Comparison of ENCODE assay signal across 8 cellular contexts in the genomic region with DNA sequence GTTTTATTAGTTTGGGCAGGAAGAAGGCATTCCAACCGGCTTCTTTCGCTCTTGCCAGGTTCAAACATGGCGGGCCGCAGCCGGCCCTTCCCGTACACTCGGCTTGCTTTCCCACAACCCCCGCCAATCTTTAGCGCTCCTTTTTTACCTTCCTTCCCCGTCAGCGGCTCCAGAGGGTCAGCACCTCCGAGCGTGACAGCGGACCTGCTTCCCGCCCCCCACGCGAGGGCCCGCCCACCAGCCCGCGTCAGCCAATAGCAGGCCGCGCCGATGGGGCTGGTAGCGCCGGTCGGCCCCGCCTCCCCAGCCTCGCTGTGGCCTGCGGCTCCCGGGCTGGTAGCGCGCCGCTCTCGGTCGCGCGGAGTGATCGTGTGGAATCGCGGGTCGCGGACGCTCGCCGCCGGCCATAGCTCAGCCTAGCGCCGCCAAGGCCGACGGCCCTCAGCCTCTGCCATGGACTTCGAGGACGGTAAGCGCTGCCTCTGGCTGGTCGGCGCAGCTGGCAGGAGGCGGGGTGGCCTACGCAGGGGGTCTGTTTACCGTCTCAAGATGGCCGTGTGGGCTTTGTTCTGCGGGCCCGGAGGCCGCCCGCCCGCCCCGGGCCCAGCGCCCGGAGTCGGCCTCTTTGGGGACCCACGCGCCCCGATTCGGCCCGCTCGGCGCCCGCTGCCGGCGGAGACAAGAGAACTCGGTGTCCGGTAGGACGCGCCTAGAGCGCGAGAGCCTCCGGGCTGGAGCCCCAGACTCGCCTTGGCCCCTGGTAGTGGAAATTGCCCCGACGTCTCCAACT. TPM values are rescaled to one million over a fixed set of nuclear protein-coding genes. Genes with fewer than 3 reads are reported as not detected.
DNase-seq lines count a peak whose midpoint lies in the region; ATAC-seq and TF ChIP-seq lines count a peak whose summit lies in the region.

A gene with protein sequence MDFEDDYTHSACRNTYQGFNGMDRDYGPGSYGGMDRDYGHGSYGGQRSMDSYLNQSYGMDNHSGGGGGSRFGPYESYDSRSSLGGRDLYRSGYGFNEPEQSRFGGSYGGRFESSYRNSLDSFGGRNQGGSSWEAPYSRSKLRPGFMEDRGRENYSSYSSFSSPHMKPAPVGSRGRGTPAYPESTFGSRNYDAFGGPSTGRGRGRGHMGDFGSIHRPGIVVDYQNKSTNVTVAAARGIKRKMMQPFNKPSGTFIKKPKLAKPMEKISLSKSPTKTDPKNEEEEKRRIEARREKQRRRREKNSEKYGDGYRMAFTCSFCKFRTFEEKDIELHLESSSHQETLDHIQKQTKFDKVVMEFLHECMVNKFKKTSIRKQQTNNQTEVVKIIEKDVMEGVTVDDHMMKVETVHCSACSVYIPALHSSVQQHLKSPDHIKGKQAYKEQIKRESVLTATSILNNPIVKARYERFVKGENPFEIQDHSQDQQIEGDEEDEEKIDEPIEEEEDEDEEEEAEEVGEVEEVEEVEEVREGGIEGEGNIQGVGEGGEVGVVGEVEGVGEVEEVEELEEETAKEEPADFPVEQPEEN (plus strand): TSS at position 306 of the 790 bp plus-strand sequence. CDS start 148 bp downstream, at position 454.

- H3K27ac Mint-ChIP-seq in effector memory CD8-positive, alpha-beta T cell = peak within 1 kb of the TSS; percentile 94 to 98

- peak within 1 kb of the TSS in 1 of 2 experiments; percentile 72 for H3K23ac ChIP-seq in mesenchymal stem cell (ENCODE audit: low read length in 2 of 2)

- H3K4ac ChIP-seq in mesenchymal stem cell (ENCODE audit: low read depth in 1 of 2, low read length in 2 of 2) = peak within 1 kb of the TSS; percentile 92 to 99

- under 1% methylated on average over 64 of the region's 88 CpGs for WGBS in mesenchymal stem cell

- peak within 1 kb of the TSS; percentile 98 for H3K9ac ChIP-seq in mesenchymal stem cell (ENCODE audit: low read length)

- peak within 1 kb of the TSS; percentile 92 for H3K27ac ChIP-seq in mesenchymal stem cell (ENCODE audit: low read length, poor library complexity, severe bottlenecking)

- peak within 1 kb of the TSS; percentile 99 for H4K91ac ChIP-seq in mesenchymal stem cell (ENCODE audit: low read length)

- H2BK12ac ChIP-seq in mesenchymal stem cell (ENCODE audit: low read length in 2 of 2) = peak within 1 kb of the TSS in 1 of 2 experiments; percentile 83

- H3K18ac ChIP-seq in mesenchymal stem cell (ENCODE audit: low read depth in 1 of 2, low read length in 2 of 2) = peak within 1 kb of the TSS; percentile 95 to 99

- H3K36me3 Mint-ChIP-seq in effector memory CD8-positive, alpha-beta T cell (ENCODE audit: insufficient read depth) = peaks cover 18% of the 10 kb centered on the region

- H3K36me3 ChIP-seq in mesenchymal stem cell (ENCODE audit: control insufficient read depth in 1 of 2, insufficient read depth in 2 of 2, low read depth in 1 of 2, low read length in 2 of 2) = peaks cover 0 to 8% of the 10 kb centered on the region in 2 experiments

- H3K79me1 ChIP-seq in mesenchymal stem cell (replicated peaks; ENCODE audit: low read length, poor library complexity, severe bottlenecking) = no peaks in the 10 kb centered on the region

- H3K4me2 ChIP-seq in mesenchymal stem cell (ENCODE audit: low read length, poor library complexity, severe bottlenecking) = peak within 1 kb of the TSS; percentile 56

- H3K9me3 Mint-ChIP-seq in effector memory CD8-positive, alpha-beta T cell = no peaks in the 10 kb centered on the region

- H2AK5ac ChIP-seq in mesenchymal stem cell (ENCODE audit: low read length, severe bottlenecking) = no peak within 1 kb of the TSS

- peaks cover 23 to 29% of the 10 kb centered on the region in 2 donors for H3K4me1 Mint-ChIP-seq in effector memory CD8-positive, alpha-beta T cell (ENCODE audit: low read depth in 2 of 2)

- peaks cover 7% of the 10 kb centered on the region for H3K4me1 ChIP-seq in mesenchymal stem cell (ENCODE audit: control insufficient read depth, insufficient read depth, low read depth, low read length)

- H3K9me3 ChIP-seq in mesenchymal stem cell (ENCODE audit: control insufficient read depth, low read length) = no peaks in the 10 kb centered on the region

- H4K8ac ChIP-seq in mesenchymal stem cell (ENCODE audit: low read length) = peak within 1 kb of the TSS; percentile 96

- peak within 1 kb of the TSS; percentile 96 for H2BK5ac ChIP-seq in mesenchymal stem cell (ENCODE audit: low read depth, low read length, poor library complexity, severe bottlenecking)

- no peak within 1 kb of the TSS for H2BK120ac ChIP-seq in mesenchymal stem cell (ENCODE audit: low read depth, low read length)

- peak within 1 kb of the TSS in 1 of 2 experiments; percentile 100 for H3K14ac ChIP-seq in mesenchymal stem cell (ENCODE audit: low read length in 2 of 2)

- TF ChIP-seq CTCF in GM20000 (IDR thresholded peaks at IDR 0.05; ENCODE audit: extremely low read depth, missing control alignments) = no peak

- peak within 1 kb of the TSS; percentile 29 for H2BK15ac ChIP-seq in mesenchymal stem cell (ENCODE audit: low read depth, poor library complexity, severe bottlenecking)

- peak; percentile 95 for ATAC-seq in effector memory CD8-positive, alpha-beta T cell (replicated peaks)

- no peaks in the 10 kb centered on the region for H3K27me3 ChIP-seq in mesenchymal stem cell (ENCODE audit: control insufficient read depth in 1 of 2, insufficient read depth in 1 of 2, low read length in 2 of 2)

- H3K27me3 Mint-ChIP-seq in effector memory CD8-positive, alpha-beta T cell = peaks cover 0 to under 1% of the 10 kb centered on the region in 2 donors

- peak within 1 kb of the TSS; percentile 93 to 98 for H3K4me3 Mint-ChIP-seq in effector memory CD8-positive, alpha-beta T cell

- peak within 1 kb of the TSS; percentile 99 for H2AFZ ChIP-seq in mesenchymal stem cell (ENCODE audit: low read depth, low read length)

- DNase-seq in COLO829 (ENCODE audit: low spot score) (peak; percentile 79), GM20000 (ENCODE audit: low spot score) (peak; percentile 100), HT-29 (ENCODE audit: low spot score) (peak; percentile 96), NOMO-1 treated with DMSO at 0.1 percent for 48 hours (lab: John Stamatoyannopoulos, UW; ENCODE audit: unreplicated experiment) (peak; percentile 96), mesenchymal stem cell (peak; percentile 97)
- DNase-seq in activated CD8-positive, alpha-beta memory T cell treated with anti-CD3 and anti-CD28 coated beads for 4 hours (ENCODE audit: low read depth in 2 of 2) = peak; percentile 80 to 84
- peak; percentile 94 to 96 (median 95) for DNase-seq in effector memory CD8-positive, alpha-beta T cell
- DNase-seq in stimulated activated CD8-positive, alpha-beta memory T cell treated with anti-CD3 and anti-CD28 coated beads, Interleukin-12 subunit alpha, Interleukin-12 subunit beta, amount 100 ng/mL, for 4 hours (ENCODE audit: low read depth) = peak; percentile 91

- peak within 1 kb of the TSS; percentile 92 to 97 for H3K4me3 ChIP-seq in mesenchymal stem cell (ENCODE audit: insufficient read depth in 1 of 2, low read depth in 1 of 2, low read length in 2 of 2)

RNA-seq across cellular contexts. Expression of the gene that starts here (rescaled TPM):
- 4.4 and 6.8 TPM in 2 replicates for total RNA-seq in HT-29 (2014; rRNA removed; shearing (Covaris generic))
- 15.3 TPM for polyA plus RNA-seq in mesenchymal stem cell (2013, experiment 1 of 2)
- polyA plus RNA-seq in mesenchymal stem cell (2013, experiment 2 of 2) = 15.0 TPM

Comparison
In these comparisons a context has a peak if more than half of its experiments do, and no peak if none do; other contexts are left out.
1. Peak in every context shown above with its lines: DNase-seq, ATAC-seq, H3K4me3 ChIP-seq and H3K27ac ChIP-seq.